8 cellular contexts compared by ENCODE assay signal in the genomic region with DNA sequence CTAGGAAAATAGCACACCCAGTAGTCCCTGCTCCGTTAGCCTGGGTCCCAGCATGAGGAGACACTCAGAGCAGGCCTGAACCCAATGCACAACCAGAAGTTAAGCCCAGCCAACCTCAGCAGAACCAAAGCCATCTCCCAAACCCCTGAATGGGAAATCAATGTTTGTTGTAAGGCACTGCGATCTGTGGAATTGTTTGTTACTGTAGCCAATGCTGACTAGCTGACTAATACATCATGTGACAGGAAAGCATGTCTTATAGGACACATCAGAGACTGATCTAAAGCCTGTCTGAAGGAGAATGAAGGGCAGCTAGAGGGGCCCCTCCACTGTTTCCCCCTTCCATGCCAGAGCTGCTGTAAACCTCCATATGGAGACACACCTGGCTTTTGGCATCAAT.
"Had no signal": no experiment of that assay in that cellular context is flagged by ENCODE, and none has a peak within 500 bp of the region (broad histone marks: within the 10 kb centered on the region; RNA-seq: fewer than 3 reads in every experiment).

No MANE protein-coding gene starts in this region.

- FAIRE-seq: G401.6, GM12878, GM12891, GM12892, GM18507, GM19239 had no signal

- DNase-seq: GDM1, GF-D8 had no signal

- H3K4me3 ChIP-seq: GM12878 had no signal

- ATAC-seq: GM12878 had no signal
